Comparison of ENCODE assay signal across 9 cellular contexts in the genomic region with DNA sequence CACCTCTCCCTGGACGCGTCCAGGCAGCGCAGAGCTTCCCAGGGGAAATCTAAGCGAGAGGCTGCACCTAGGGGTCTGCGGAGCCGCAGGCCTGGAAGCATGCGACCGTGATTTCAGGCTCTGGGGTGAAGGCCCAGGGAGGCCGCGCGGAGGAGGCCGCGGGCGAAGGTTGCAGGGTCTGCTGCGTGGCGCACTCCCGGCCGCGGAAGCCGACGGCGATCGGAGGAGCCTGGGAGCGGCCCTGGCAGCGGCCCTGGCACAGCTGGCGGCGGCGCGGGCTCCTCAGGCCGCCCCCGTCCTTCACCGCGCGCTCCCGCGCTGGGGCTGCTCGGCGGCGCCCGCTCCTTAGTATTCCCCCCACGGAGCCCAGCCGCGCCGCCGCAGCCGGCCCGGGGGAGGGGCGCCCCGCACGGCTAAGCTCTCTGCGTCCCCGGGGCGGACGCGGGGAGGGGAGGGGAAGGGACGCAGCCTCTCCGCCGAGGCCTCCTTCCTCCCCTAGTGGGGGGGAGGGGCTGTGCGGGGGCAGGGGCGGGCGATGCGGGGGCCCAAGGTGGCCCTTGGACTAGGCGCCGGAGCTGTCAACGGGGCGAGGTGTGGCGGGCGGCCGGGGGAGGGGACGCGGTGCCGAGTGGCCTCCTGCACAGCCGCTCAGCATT. TPM values are rescaled to one million over a fixed set of nuclear protein-coding genes. Genes with fewer than 3 reads are reported as not detected.
DNase-seq lines count a peak whose midpoint lies in the region; ATAC-seq lines count a peak whose summit lies in the region.
"Had no signal": no experiment of that assay in that cellular context is flagged by ENCODE, and none has a peak within 500 bp of the region (broad histone marks: within the 10 kb centered on the region; RNA-seq: fewer than 3 reads in every experiment).

No MANE protein-coding gene starts in this region.

- H3K27me3 ChIP-seq in GM23248 (replicated peaks; ENCODE audit: insufficient read depth), result no peaks in the 10 kb centered on the region
- peaks cover 11% of the 10 kb centered on the region; the same call in 1 of the 2 replicates for H3K27me3 ChIP-seq in iPS DF 6.9 (ENCODE audit: control insufficient read depth, insufficient read depth, low read length)
- no peaks in the 10 kb centered on the region for H3K27me3 ChIP-seq in rectal smooth muscle tissue (ENCODE audit: control insufficient read depth, insufficient read depth, low read length)

- DNase-seq in GM23248 (peak; percentile 82), anterior cingulate cortex (lab: John Stamatoyannopoulos, UW) (peak in 55 of 58 donors; percentile 10 to 82 (median 62)), iPS DF 6.9 (ENCODE audit: low read depth, low spot score) (no peak), NCI-H146 treated with DMSO at 0.1 percent for 48 hours (lab: John Stamatoyannopoulos, UW; ENCODE audit: unreplicated experiment) (no peak)
- DNase-seq in stimulated activated CD8-positive, alpha-beta memory T cell treated with anti-CD3 and anti-CD28 coated beads, Interleukin-4, amount 100 ng/mL, for 48 hours, result no peak
- DNase-seq: activated B cell treated with CpG ODN at 0.5 μM for 24 hours had no signal

- H2AFZ ChIP-seq in GM23248, result peak overlapping the region; percentile 75

- H3K9ac ChIP-seq in GM23248 (peak overlapping the region; percentile 90), rectal smooth muscle tissue (ENCODE audit: low read length) (peak overlapping the region; percentile 80)

- peaks cover 17% of the 10 kb centered on the region for H3K4me1 ChIP-seq in GM23248 (ENCODE audit: insufficient read depth)
- H3K4me1 ChIP-seq in iPS DF 6.9 (ENCODE audit: control insufficient read depth, insufficient read depth, low read length), result peaks cover 5% of the 10 kb centered on the region
- H3K4me1 ChIP-seq in rectal smooth muscle tissue (ENCODE audit: control insufficient read depth, insufficient read depth, low read length), result peaks cover 4% of the 10 kb centered on the region

- in situ Hi-C loops in GM23248 (cut with MboI), result no loop called here

- H4K20me1 ChIP-seq in GM23248 (ENCODE audit: insufficient read depth), result no peaks in the 10 kb centered on the region

- ATAC-seq in GM18867 (IDR thresholded peaks at IDR 0.05; ENCODE audit: unreplicated experiment) (no peak), GM21447 (IDR thresholded peaks at IDR 0.05; ENCODE audit: unreplicated experiment) (no peak)

- H3K9me3 ChIP-seq in GM23248 (ENCODE audit: low read depth) (no peaks in the 10 kb centered on the region), iPS DF 6.9 (ENCODE audit: control insufficient read depth, insufficient read depth, low read length) (no peaks in the 10 kb centered on the region)

- H3K4me2 ChIP-seq in GM23248 (ENCODE audit: unreplicated experiment), result peak overlapping the region; percentile 80

- no peaks in the 10 kb centered on the region for H3K79me2 ChIP-seq in GM23248 (ENCODE audit: insufficient read depth)

- H3K4me3 ChIP-seq in GM23248 (peak overlapping the region; percentile 76), iPS DF 6.9 (ENCODE audit: low read length) (peak overlapping the region; percentile 17; the same call in 1 of the 2 replicates), rectal smooth muscle tissue (ENCODE audit: low read length) (peak overlapping the region; percentile 67)

- no peaks in the 10 kb centered on the region for H3K9me2 ChIP-seq in GM23248 (ENCODE audit: insufficient read depth)

- H3K27ac ChIP-seq in GM23248 (peak overlapping the region; percentile 83), iPS DF 6.9 (ENCODE audit: low read length) (no peak overlapping the region), rectal smooth muscle tissue (ENCODE audit: low read depth, low read length) (peak overlapping the region; percentile 87)

- H3K36me3 ChIP-seq in GM23248 (ENCODE audit: low read depth) (no peaks in the 10 kb centered on the region), iPS DF 6.9 (ENCODE audit: control insufficient read depth, insufficient read depth, low read length) (no peaks in the 10 kb centered on the region; the same call in 1 of the 2 replicates), rectal smooth muscle tissue (ENCODE audit: control insufficient read depth, insufficient read depth, low read length) (no peaks in the 10 kb centered on the region)

- WGBS in GM23248 (ENCODE audit: low coverage in 1 of 2, low lambda C conversion rate in 2 of 2, missing lambda C conversion rate in 2 of 2), 2 experiments, result 3 to 7% methylated on average over 19 to 43 of the region's 73 CpGs
- WGBS in iPS DF 6.9 (ENCODE audit: insufficient coverage, insufficient read length), result no CpG with 5 or more reads among the region's 73 CpGs

- peaks cover 11% of the 10 kb centered on the region for H3F3A ChIP-seq in GM23248 (ENCODE audit: insufficient read depth)

RNA-seq across cellular contexts. Expression of a gene that starts 21.9 kb away (rescaled TPM):
- 3.0 and 16.9 TPM in 2 replicates for total RNA-seq in GM23248 (2014; rRNA removed; shearing (Covaris generic))
- 1.6 and 1.7 TPM in 2 replicates for polyA plus RNA-seq in GM23248 (2016; fragmentation: Nextera tagmentation; extraction: Ambion mirVana)

Comparison
In these comparisons a context has a peak if more than half of its experiments do, and no peak if none do; other contexts are left out.
1. DNase-seq: peak in GM23248 (single experiment) and anterior cingulate cortex (55 of 58); none in iPS DF 6.9 (single experiment), stimulated activated CD8-positive, alpha-beta memory T cell treated with anti-CD3 and anti-CD28 coated beads, Interleukin-4, amount 100 ng/mL, for 48 hours (single experiment) and NCI-H146 treated with DMSO at 0.1 percent for 48 hours (single experiment).
2. H3K4me3 ChIP-seq: peak in every context shown above with its lines; median percentile 76 in GM23248; 67 in rectal smooth muscle tissue; 17 in iPS DF 6.9.